9 cellular contexts compared by ENCODE assay signal in genomic region chr1:39882152-39882551, GRCh38. TPM values are rescaled to one million over a fixed set of nuclear protein-coding genes. Genes with fewer than 3 reads are reported as not detected.
DNase-seq lines count a peak whose midpoint lies in the region; ATAC-seq and TF ChIP-seq lines count a peak whose summit lies in the region.
"Had no signal": no experiment of that assay in that cellular context is flagged by ENCODE, and none has a peak within 500 bp of the region (broad histone marks: within the 10 kb centered on the region; RNA-seq: fewer than 3 reads in every experiment).

No MANE protein-coding gene starts in this region.

- H3K27ac ChIP-seq in BLaER1 = no peak overlapping the region

- H3K27ac Mint-ChIP-seq in natural killer cell = peak overlapping the region in 1 of 2 donors; percentile 87

- TF ChIP-seq CTCF in Loucy (conservative IDR thresholded peaks at IDR 0.05; ENCODE audit: low read length) = no peak
- TF ChIP-seq CTCF in choroid plexus epithelial cell (conservative IDR thresholded peaks at IDR 0.05; ENCODE audit: low read depth, low read length) = no peak
- TF ChIP-seq CTCF in natural killer cell (IDR thresholded peaks at IDR 0.05) = no peak

- no peak for DNase-seq in choroid plexus epithelial cell (ENCODE audit: low read depth)
- no peak for DNase-seq in natural killer cell
- no peak for DNase-seq in stimulated activated CD8-positive, alpha-beta memory T cell treated with anti-CD3 and anti-CD28 coated beads, Interleukin-4, amount 100 ng/mL, for 48 hours
- DNase-seq in KBM-7 = no peak
- DNase-seq in stimulated activated CD4-positive, alpha-beta T cell treated with anti-CD3 and anti-CD28 coated beads, Interleukin-15, amount 100 ng/mL, for 24 hours = no peak
- DNase-seq: NCI-H2227 treated with DMSO at 0.1 percent for 48 hours had no signal

- in situ Hi-C loops in KBM-7 (cut with MboI; ENCODE audit: low pct_unique_long_range_greater_than_20kb, low sequenced_read_pairs) = no loop called here

- no peaks in the 10 kb centered on the region for H3K9me3 Mint-ChIP-seq in natural killer cell

- H3K9me2 ChIP-seq in Loucy (replicated peaks; ENCODE audit: low read depth, low read length) = no peaks in the 10 kb centered on the region

- no peaks in the 10 kb centered on the region; the same call in 1 of the 2 replicates for H3F3A ChIP-seq in Loucy (ENCODE audit: low read depth)

- H3K4me3 ChIP-seq in BLaER1 = peak overlapping the region; percentile 92
- H3K4me3 ChIP-seq in Loucy (ENCODE audit: low read length, poor library complexity, severe bottlenecking) = peak overlapping the region; percentile 95
- peak overlapping the region; percentile 99 for H3K4me3 ChIP-seq in choroid plexus epithelial cell (ENCODE audit: low read depth, low read length)

- H4K20me1 ChIP-seq in BLaER1 (peaks cover 54% of the 10 kb centered on the region), Loucy (ENCODE audit: insufficient read depth, low read length, poor library complexity, severe bottlenecking) (peaks cover 30% of the 10 kb centered on the region)

- H3K4me2 ChIP-seq in BLaER1 = peak overlapping the region; percentile 96
- H3K4me2 ChIP-seq in Loucy (ENCODE audit: low read depth, low read length, poor library complexity, severe bottlenecking) = peak overlapping the region; percentile 85

- H2AFZ ChIP-seq in Loucy (ENCODE audit: low read length) = no peak overlapping the region

- H3K4me1 ChIP-seq in BLaER1 (peaks cover 28% of the 10 kb centered on the region), Loucy (ENCODE audit: insufficient read depth, low read length, poor library complexity, severe bottlenecking) (peaks cover 41% of the 10 kb centered on the region)

- H3K27me3 ChIP-seq in BLaER1 = no peaks in the 10 kb centered on the region
- no peaks in the 10 kb centered on the region for H3K27me3 ChIP-seq in Loucy (ENCODE audit: insufficient read depth, low read length, poor library complexity, severe bottlenecking)

- peak overlapping the region; percentile 85 for H3K9ac ChIP-seq in BLaER1
- H3K9ac ChIP-seq in Loucy (ENCODE audit: low read depth, low read length, poor library complexity, severe bottlenecking) = peak overlapping the region; percentile 78

- H3K36me3 ChIP-seq in BLaER1 (peaks cover 22% of the 10 kb centered on the region; the same call in 1 of the 2 replicates), Loucy (ENCODE audit: insufficient read depth, low read length) (no peaks in the 10 kb centered on the region)

- ATAC-seq in natural killer cell = no peak
- no peak for ATAC-seq in GM19035 (IDR thresholded peaks at IDR 0.05; ENCODE audit: unreplicated experiment)

- intact Hi-C loops in natural killer cell (cut with micrococcal nuclease) = no loop called here

- H3K4me3 Mint-ChIP-seq in natural killer cell = peak overlapping the region; percentile 96

- H3K9me3 ChIP-seq in BLaER1 = no peaks in the 10 kb centered on the region
- H3K9me3 ChIP-seq in Loucy (ENCODE audit: insufficient read depth, low read depth, low read length) = no peaks in the 10 kb centered on the region

- H3K4me1 Mint-ChIP-seq in natural killer cell = peaks cover 21 to 33% of the 10 kb centered on the region in 2 donors

- H3K36me3 Mint-ChIP-seq in natural killer cell = no peaks in the 10 kb centered on the region

- H3K27me3 Mint-ChIP-seq in natural killer cell (ENCODE audit: low read depth in 2 of 2) = no peaks in the 10 kb centered on the region

- H3K79me2 ChIP-seq in Loucy (ENCODE audit: insufficient read depth, low read length) = peaks cover 61% of the 10 kb centered on the region

RNA-seq across cellular contexts. Expression of gene TRIT1, which starts 1.2 kb away (rescaled TPM):
- total RNA-seq in natural killer cell = 10 to 100 TPM in 1 of 3 donors, 1 to 10 TPM in 2; 8.8 to 14.6 (median 9.9) TPM

RNA-seq across cellular contexts. Expression of gene MYCL, which starts 19.6 kb away (rescaled TPM):
- 1 to 10 TPM in 1 of 3 donors, under 1 TPM in 2; 0.70 to 1.9 (median 0.92) TPM for total RNA-seq in natural killer cell
